ENCODE assay signal across 8 cellular contexts in genomic region chr2:165941827-165942226, GRCh38.
"Had no signal": no experiment of that assay in that cellular context is flagged by ENCODE, and none has a peak within 500 bp of the region (broad histone marks: within the 10 kb centered on the region; RNA-seq: fewer than 3 reads in every experiment).

No MANE protein-coding gene starts in this region.

- H3K4me3 Mint-ChIP-seq: GM23338, HFFc6 had no signal

- FAIRE-seq: HTR-8/SVneo had no signal

- ATAC-seq: GM23338, HCT116 had no signal

- H3K4me2 ChIP-seq: GM23338, KMS-11 had no signal

- H3K27ac ChIP-seq: KMS-11 had no signal

- H3K9ac ChIP-seq: KMS-11 had no signal

- H3K9me3 Mint-ChIP-seq: GM23338, HFFc6 had no signal

- H2AFZ ChIP-seq: GM23338 had no signal

- H3K27ac Mint-ChIP-seq: GM23338, HFFc6 had no signal

- H3K9me3 ChIP-seq: HAP-1 had no signal

- DNase-seq: H7, HFFc6, KBM-7 had no signal

- H3K4me1 ChIP-seq: HAP-1 had no signal

- H3K4me3 ChIP-seq: GM23338, HAP-1 had no signal
